ENCODE assay signal across 8 cellular contexts in the genomic region with DNA sequence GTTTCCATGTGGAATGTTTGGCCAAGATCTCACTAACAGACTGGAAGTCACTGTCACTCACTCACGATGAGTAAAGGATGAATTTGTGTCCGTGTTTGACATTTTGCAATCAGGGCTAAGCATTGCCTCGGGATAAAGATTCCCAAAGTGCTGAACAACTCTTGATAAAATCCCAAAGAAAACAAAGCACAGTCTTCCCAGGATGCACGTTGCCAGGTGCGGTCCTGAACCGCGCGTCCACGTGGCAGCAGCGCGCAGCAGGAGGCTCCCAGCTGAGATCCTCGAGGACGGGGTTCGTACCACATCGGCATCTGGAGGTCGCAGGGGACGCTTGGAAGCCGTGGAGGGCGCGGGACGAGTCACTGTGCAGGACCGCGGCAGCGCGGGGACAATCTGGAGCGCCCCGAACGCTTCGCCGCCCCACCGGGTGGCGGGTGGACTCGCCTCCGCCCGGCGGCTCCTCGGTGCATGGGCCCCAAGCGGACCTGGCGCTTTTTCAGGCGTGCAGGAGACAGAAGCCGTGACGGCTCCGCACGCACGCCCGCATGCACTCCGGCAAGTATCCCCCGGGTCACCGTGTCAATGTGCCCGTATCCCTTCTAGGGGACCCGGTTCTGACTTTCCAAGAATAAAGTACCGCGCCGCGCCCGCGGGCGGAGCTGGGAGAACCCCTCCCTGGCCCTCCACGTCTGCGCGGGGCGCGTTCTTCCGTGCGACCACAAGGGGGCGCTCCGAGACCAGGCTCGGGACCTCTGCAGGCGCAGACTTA. TPM values are rescaled to one million over a fixed set of nuclear protein-coding genes. Genes with fewer than 3 reads are reported as not detected.
DNase-seq lines count a peak whose midpoint lies in the region; ATAC-seq and TF ChIP-seq lines count a peak whose summit lies in the region.

No MANE protein-coding gene starts in this region.

- H3K4me3 ChIP-seq in AG04450 (ENCODE audit: low read depth, low read length) (peak overlapping the region; percentile 67), endodermal cell (ENCODE audit: low read length) (peak overlapping the region; percentile 79), mucosa of stomach (ENCODE audit: low read length) (peak overlapping the region; percentile 2)

- peak overlapping the region; percentile 48 for H3K4me3 Mint-ChIP-seq in endodermal cell

- H3K27ac ChIP-seq in AG04450 (ENCODE audit: low read depth, low read length) (no peak overlapping the region), endodermal cell (ENCODE audit: low read depth, low read length) (no peak overlapping the region)

- H3K27me3 ChIP-seq in AG04450 (ENCODE audit: control insufficient read depth, insufficient read depth, low read length) (no peaks in the 10 kb centered on the region), endodermal cell (ENCODE audit: control insufficient read depth, insufficient read depth, low read length, poor library complexity, severe bottlenecking) (peaks cover 21% of the 10 kb centered on the region), mucosa of stomach (ENCODE audit: control insufficient read depth, insufficient read depth, low read length) (no peaks in the 10 kb centered on the region)

- TF ChIP-seq POLR2A in erythroblast (IDR thresholded peaks at IDR 0.05; ENCODE audit: low read length), result no peak

- TF ChIP-seq CTCF in AG04450 (IDR thresholded peaks at IDR 0.05; ENCODE audit: low read depth, low read length) (peak; percentile 92), endodermal cell (conservative IDR thresholded peaks at IDR 0.05) (peak; percentile 100)

- H3K9ac ChIP-seq in endodermal cell (ENCODE audit: extremely low read depth, low read length, poor library complexity, severe bottlenecking) (peak overlapping the region; percentile 36), mucosa of stomach (ENCODE audit: low read length) (no peak overlapping the region)

- peak; percentile 92 for ATAC-seq in GM19372 (IDR thresholded peaks at IDR 0.05; ENCODE audit: low read depth, unreplicated experiment)
- ATAC-seq in HG03521 (IDR thresholded peaks at IDR 0.05; ENCODE audit: unreplicated experiment), result peak; percentile 79

- H3K9me3 ChIP-seq in AG04450 (ENCODE audit: control insufficient read depth, insufficient read depth, low read length) (peaks cover under 1% of the 10 kb centered on the region; the same call in 1 of the 2 replicates), endodermal cell (ENCODE audit: control insufficient read depth, low read length) (no peaks in the 10 kb centered on the region), mucosa of stomach (ENCODE audit: control insufficient read depth, low read length) (no peaks in the 10 kb centered on the region)

- H3K36me3 ChIP-seq in endodermal cell (ENCODE audit: control insufficient read depth, insufficient read depth, low read length), result no peaks in the 10 kb centered on the region
- H3K36me3 ChIP-seq in mucosa of stomach (ENCODE audit: control insufficient read depth, insufficient read depth, low read length), result no peaks in the 10 kb centered on the region

- WGBS in endodermal cell (ENCODE audit: insufficient coverage in 1 of 2, insufficient read length in 1 of 2), 2 experiments, result 6 to 16% methylated on average over 17 to 69 of the region's 69 CpGs

- H3K9me3 Mint-ChIP-seq in endodermal cell, result no peaks in the 10 kb centered on the region

- peaks cover 17% of the 10 kb centered on the region for H3K4me1 ChIP-seq in endodermal cell (ENCODE audit: control insufficient read depth, insufficient read depth, low read length)
- no peaks in the 10 kb centered on the region for H3K4me1 ChIP-seq in mucosa of stomach (ENCODE audit: control insufficient read depth, insufficient read depth, low read length)

- DNase-seq in AG04450 (ENCODE audit: low read depth, low spot score) (no peak), endodermal cell (peak; percentile 97), erythroblast (lab: John Stamatoyannopoulos, UW) (no peak)
- DNase-seq in activated CD4-positive, alpha-beta T cell treated with anti-CD3 and anti-CD28 coated beads, Interleukin-2, amount 50 U/mL, for 24 hours (ENCODE audit: low read depth in 1 of 2, low spot score in 1 of 2), result peak; percentile 87 to 94
- peak; percentile 95 for DNase-seq in stimulated activated CD8-positive, alpha-beta memory T cell treated with anti-CD3 and anti-CD28 coated beads, Interleukin-4, amount 100 ng/mL, for 48 hours

- H3K27ac Mint-ChIP-seq in endodermal cell, result no peak overlapping the region

- peaks cover 33% of the 10 kb centered on the region for H3K27me3 Mint-ChIP-seq in endodermal cell (ENCODE audit: insufficient read depth)

- H3K36me3 Mint-ChIP-seq in endodermal cell (ENCODE audit: low read depth), result no peaks in the 10 kb centered on the region

- POLR2A ChIA-PET in AG04450 (lab: Yijun Ruan, JAX), result interaction anchor here (0.6 kb wide), 1 partner anchor 9 kb away, joined by 3 read pairs; no protein-coding TSS in a partner anchor

- H3K4me1 Mint-ChIP-seq in endodermal cell, result peaks cover 17% of the 10 kb centered on the region

- CTCF ChIA-PET in AG04450 (lab: Charles Lee), result interaction anchor here (0.6 to 5.6 kb wide), 13 partner anchors 11 to 671 kb away, joined by 3 to 98 read pairs (median 4); a partner anchor contains a TSS

RNA-seq across cellular contexts. Expression of a gene that starts 17.7 kb away (rescaled TPM):
- polyA plus RNA-seq in AG04450 (2011; rRNA removed), result not detected in 2 replicates
- not detected in 2 replicates for polyA minus RNA-seq in AG04450 (2011; rRNA and poly(A)+ RNA removed)
- total RNA-seq in endodermal cell, result under 1 TPM in 1 of 2 donors, not detected in 1; 0.22 TPM
- polyA plus RNA-seq in endodermal cell (2013, experiment 1 of 2), result 0.11 TPM
- not detected for polyA plus RNA-seq in endodermal cell (2013, experiment 2 of 2)

RNA-seq across cellular contexts. Expression of a gene that starts 36.1 kb away (rescaled TPM):
- polyA plus RNA-seq in AG04450 (2011; rRNA removed), result 4.9 and 5.7 TPM in 2 replicates
- 6.7 and 9.4 TPM in 2 replicates for polyA minus RNA-seq in AG04450 (2011; rRNA and poly(A)+ RNA removed)
- total RNA-seq in endodermal cell, result under 1 TPM in 1 of 2 donors, not detected in 1; 0.11 TPM
- polyA plus RNA-seq in endodermal cell (2013, experiment 1 of 2), result 0.07 TPM
- polyA plus RNA-seq in endodermal cell (2013, experiment 2 of 2), result 0.25 TPM

Comparison
In these comparisons a context has a peak if more than half of its experiments do, and no peak if none do; other contexts are left out.
1. DNase-seq: peak in activated CD4-positive, alpha-beta T cell treated with anti-CD3 and anti-CD28 coated beads, Interleukin-2, amount 50 U/mL, for 24 hours (2 of 2), endodermal cell (single experiment) and stimulated activated CD8-positive, alpha-beta memory T cell treated with anti-CD3 and anti-CD28 coated beads, Interleukin-4, amount 100 ng/mL, for 48 hours (single experiment); none in AG04450 (single experiment) and erythroblast (0 of 2).
2. H3K4me3 ChIP-seq: peak in every context shown above with its lines; median percentile 79 in endodermal cell; 67 in AG04450; 2 in mucosa of stomach.